Comparison of ENCODE assay signal across 2 cellular contexts in the genomic region with DNA sequence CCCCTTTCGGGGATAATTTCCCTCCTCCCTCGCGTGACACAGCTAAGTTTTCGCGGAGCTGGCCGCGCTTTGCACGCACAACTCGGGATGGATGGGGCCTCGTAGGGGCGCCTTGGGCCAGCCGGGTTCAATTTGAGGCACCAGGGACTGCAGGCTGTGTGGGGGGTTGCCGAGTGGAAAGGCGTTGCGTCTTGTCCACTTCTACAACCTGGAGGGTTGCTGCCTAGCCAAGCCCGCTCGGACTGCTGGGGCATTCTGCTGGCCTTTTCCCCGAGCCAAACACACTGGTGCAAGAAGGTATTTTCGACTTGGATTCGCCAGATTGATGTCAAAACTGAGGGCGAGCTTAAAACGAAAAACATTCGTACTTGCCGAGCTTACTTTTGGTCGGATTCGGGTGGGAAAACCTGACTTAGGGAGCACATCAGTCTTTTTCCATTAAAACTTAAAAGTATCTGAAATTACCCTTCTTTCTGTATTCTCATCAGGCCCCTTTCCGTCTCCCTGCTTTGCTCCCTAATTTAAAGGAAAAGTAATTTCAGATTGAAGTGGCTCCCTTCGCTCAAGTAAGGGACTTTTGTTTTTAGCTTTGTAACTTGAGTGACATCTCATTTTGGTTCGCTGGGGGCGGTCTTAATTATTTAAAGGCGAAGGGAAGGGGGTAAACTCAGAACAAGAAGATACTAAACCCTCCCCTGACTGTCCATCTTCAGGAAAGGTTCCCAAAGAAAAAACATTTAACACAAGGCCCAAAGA.
TF ChIP-seq lines count a peak whose summit lies in the region.

No MANE protein-coding gene starts in this region.

TF ChIP-seq in GM12878, 131 proteins besides CTCF, POLR2A, EP300 and RAD21:
- TF ChIP-seq PKNOX1 (IDR thresholded peaks at IDR 0.05): 0 out of 2 replicates have a peak, but pooled peaks have one; percentile 10
- TF ChIP-seq SUZ12 (IDR thresholded peaks at IDR 0.05; ENCODE audit: unreplicated experiment): peak; percentile 57
- TF ChIP-seq, protein P1, sequence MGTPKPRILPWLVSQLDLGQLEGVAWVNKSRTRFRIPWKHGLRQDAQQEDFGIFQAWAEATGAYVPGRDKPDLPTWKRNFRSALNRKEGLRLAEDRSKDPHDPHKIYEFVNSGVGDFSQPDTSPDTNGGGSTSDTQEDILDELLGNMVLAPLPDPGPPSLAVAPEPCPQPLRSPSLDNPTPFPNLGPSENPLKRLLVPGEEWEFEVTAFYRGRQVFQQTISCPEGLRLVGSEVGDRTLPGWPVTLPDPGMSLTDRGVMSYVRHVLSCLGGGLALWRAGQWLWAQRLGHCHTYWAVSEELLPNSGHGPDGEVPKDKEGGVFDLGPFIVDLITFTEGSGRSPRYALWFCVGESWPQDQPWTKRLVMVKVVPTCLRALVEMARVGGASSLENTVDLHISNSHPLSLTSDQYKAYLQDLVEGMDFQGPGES (IDR thresholded peaks at IDR 0.05): no peak

TF ChIP-seq in HepG2, 621 proteins besides CTCF, POLR2A, EP300 and RAD21 (continues in another document):
- no peak; the same call in 1 of the 2 replicates for TF ChIP-seq HDAC2 (CRISPR knock-in tag; IDR thresholded peaks at IDR 0.05)
- peak; percentile 23; the same call in 1 of the 2 replicates for TF ChIP-seq ZGPAT (CRISPR knock-in tag; IDR thresholded peaks at IDR 0.05)
- TF ChIP-seq ZNF577 (CRISPR knock-in tag; IDR thresholded peaks at IDR 0.05; ENCODE audit: borderline replicate concordance, low read depth): no peak
- peak; percentile 42 for TF ChIP-seq GABPB1 (CRISPR knock-in tag; IDR thresholded peaks at IDR 0.05)
- no peak for TF ChIP-seq ZNF543 (CRISPR knock-in tag; IDR thresholded peaks at IDR 0.05)
- TF ChIP-seq ZNF230 (CRISPR knock-in tag; IDR thresholded peaks at IDR 0.05): no peak
- TF ChIP-seq, protein P2, sequence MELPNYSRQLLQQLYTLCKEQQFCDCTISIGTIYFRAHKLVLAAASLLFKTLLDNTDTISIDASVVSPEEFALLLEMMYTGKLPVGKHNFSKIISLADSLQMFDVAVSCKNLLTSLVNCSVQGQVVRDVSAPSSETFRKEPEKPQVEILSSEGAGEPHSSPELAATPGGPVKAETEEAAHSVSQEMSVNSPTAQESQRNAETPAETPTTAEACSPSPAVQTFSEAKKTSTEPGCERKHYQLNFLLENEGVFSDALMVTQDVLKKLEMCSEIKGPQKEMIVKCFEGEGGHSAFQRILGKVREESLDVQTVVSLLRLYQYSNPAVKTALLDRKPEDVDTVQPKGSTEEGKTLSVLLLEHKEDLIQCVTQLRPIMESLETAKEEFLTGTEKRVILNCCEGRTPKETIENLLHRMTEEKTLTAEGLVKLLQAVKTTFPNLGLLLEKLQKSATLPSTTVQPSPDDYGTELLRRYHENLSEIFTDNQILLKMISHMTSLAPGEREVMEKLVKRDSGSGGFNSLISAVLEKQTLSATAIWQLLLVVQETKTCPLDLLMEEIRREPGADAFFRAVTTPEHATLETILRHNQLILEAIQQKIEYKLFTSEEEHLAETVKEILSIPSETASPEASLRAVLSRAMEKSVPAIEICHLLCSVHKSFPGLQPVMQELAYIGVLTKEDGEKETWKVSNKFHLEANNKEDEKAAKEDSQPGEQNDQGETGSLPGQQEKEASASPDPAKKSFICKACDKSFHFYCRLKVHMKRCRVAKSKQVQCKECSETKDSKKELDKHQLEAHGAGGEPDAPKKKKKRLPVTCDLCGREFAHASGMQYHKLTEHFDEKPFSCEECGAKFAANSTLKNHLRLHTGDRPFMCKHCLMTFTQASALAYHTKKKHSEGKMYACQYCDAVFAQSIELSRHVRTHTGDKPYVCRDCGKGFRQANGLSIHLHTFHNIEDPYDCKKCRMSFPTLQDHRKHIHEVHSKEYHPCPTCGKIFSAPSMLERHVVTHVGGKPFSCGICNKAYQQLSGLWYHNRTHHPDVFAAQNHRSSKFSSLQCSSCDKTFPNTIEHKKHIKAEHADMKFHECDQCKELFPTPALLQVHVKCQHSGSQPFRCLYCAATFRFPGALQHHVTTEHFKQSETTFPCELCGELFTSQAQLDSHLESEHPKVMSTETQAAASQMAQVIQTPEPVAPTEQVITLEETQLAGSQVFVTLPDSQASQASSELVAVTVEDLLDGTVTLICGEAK (IDR thresholded peaks at IDR 0.05): no peak
- TF ChIP-seq, protein P2 (CRISPR knock-in tag; IDR thresholded peaks at IDR 0.05): peak; percentile 62; the same call in 1 of the 2 replicates
- peak; percentile 55; the same call in 1 of the 2 replicates for TF ChIP-seq DZIP1 (CRISPR knock-in tag; IDR thresholded peaks at IDR 0.05)
- TF ChIP-seq AHR (CRISPR knock-in tag; IDR thresholded peaks at IDR 0.05): no peak
- no peak for TF ChIP-seq ZNF441 (CRISPR knock-in tag; IDR thresholded peaks at IDR 0.05; ENCODE audit: borderline replicate concordance)
- 0 out of 2 replicates have a peak, but pooled peaks have one; percentile 22 for TF ChIP-seq ERF (CRISPR knock-in tag; IDR thresholded peaks at IDR 0.05)
- no peak for TF ChIP-seq NFRKB (IDR thresholded peaks at IDR 0.05)
- TF ChIP-seq ZKSCAN5 (CRISPR knock-in tag; IDR thresholded peaks at IDR 0.05): no peak
- 0 out of 2 replicates have a peak, but pooled peaks have one; percentile 82 for TF ChIP-seq FIP1L1 (IDR thresholded peaks at IDR 0.05; ENCODE audit: borderline replicate concordance, insufficient read depth, low read depth, low read length)
- TF ChIP-seq CBX5 (CRISPR knock-in tag; IDR thresholded peaks at IDR 0.05; ENCODE audit: borderline replicate concordance): no peak
- no peak for TF ChIP-seq ZNF562 (CRISPR knock-in tag; IDR thresholded peaks at IDR 0.05; ENCODE audit: borderline replicate concordance)
- TF ChIP-seq ATF7 (IDR thresholded peaks at IDR 0.05): no peak
- TF ChIP-seq ATF7 (CRISPR knock-in tag; IDR thresholded peaks at IDR 0.05): no peak
- peak; percentile 98 for TF ChIP-seq AGO2 (optimal IDR thresholded peaks at IDR 0.05; ENCODE audit: low read depth, low read length)
- no peak for TF ChIP-seq HOXA5 (CRISPR knock-in tag; IDR thresholded peaks at IDR 0.05)
- TF ChIP-seq ZNF773 (CRISPR knock-in tag; IDR thresholded peaks at IDR 0.05; ENCODE audit: borderline replicate concordance): no peak
- 0 out of 2 replicates have a peak, but pooled peaks have one; percentile 45 for TF ChIP-seq ZNF335 (CRISPR knock-in tag; IDR thresholded peaks at IDR 0.05)
- TF ChIP-seq ZFP90 (CRISPR knock-in tag; IDR thresholded peaks at IDR 0.05; ENCODE audit: borderline replicate concordance): no peak
- TF ChIP-seq, protein P3, sequence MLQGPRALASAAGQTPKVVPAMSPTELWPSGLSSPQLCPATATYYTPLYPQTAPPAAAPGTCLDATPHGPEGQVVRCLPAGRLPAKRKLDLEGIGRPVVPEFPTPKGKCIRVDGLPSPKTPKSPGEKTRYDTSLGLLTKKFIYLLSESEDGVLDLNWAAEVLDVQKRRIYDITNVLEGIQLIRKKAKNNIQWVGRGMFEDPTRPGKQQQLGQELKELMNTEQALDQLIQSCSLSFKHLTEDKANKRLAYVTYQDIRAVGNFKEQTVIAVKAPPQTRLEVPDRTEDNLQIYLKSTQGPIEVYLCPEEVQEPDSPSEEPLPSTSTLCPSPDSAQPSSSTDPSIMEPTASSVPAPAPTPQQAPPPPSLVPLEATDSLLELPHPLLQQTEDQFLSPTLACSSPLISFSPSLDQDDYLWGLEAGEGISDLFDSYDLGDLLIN (CRISPR knock-in tag; IDR thresholded peaks at IDR 0.05; ENCODE audit: borderline replicate concordance): no peak
- no peak for TF ChIP-seq KDM5B (CRISPR knock-in tag; IDR thresholded peaks at IDR 0.05; ENCODE audit: borderline replicate concordance)
- TF ChIP-seq KMT2B (CRISPR knock-in tag; IDR thresholded peaks at IDR 0.05): 0 out of 2 replicates have a peak, but pooled peaks have one; percentile 26
- no peak for TF ChIP-seq ZFP62 (CRISPR knock-in tag; IDR thresholded peaks at IDR 0.05)
- no peak for TF ChIP-seq ZNF841 (CRISPR knock-in tag; IDR thresholded peaks at IDR 0.05; ENCODE audit: borderline replicate concordance)
- TF ChIP-seq SRSF9 (IDR thresholded peaks at IDR 0.05; ENCODE audit: borderline replicate concordance, insufficient read depth, low read depth, low read length, poor library complexity, severe bottlenecking): no peak
- TF ChIP-seq MYPOP (CRISPR knock-in tag; IDR thresholded peaks at IDR 0.05): 0 out of 2 replicates have a peak, but pooled peaks have one; percentile 24
- TF ChIP-seq LCORL (IDR thresholded peaks at IDR 0.05): no peak
- TF ChIP-seq LCORL (CRISPR knock-in tag; IDR thresholded peaks at IDR 0.05): peak; percentile 45; the same call in 1 of the 2 replicates
- no peak for TF ChIP-seq ZNF839 (CRISPR knock-in tag; IDR thresholded peaks at IDR 0.05; ENCODE audit: borderline replicate concordance)
- TF ChIP-seq, protein P4, sequence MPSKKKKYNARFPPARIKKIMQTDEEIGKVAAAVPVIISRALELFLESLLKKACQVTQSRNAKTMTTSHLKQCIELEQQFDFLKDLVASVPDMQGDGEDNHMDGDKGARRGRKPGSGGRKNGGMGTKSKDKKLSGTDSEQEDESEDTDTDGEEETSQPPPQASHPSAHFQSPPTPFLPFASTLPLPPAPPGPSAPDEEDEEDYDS (CRISPR knock-in tag; IDR thresholded peaks at IDR 0.05): peak; percentile 54; the same call in 1 of the 2 replicates
- TF ChIP-seq ZNF274 (CRISPR knock-in tag; IDR thresholded peaks at IDR 0.05): no peak
- no peak for TF ChIP-seq RFX1 (IDR thresholded peaks at IDR 0.05)
- peak; percentile 39; the same call in 1 of the 2 replicates for TF ChIP-seq ZNF598 (CRISPR knock-in tag; IDR thresholded peaks at IDR 0.05; ENCODE audit: borderline replicate concordance)
- TF ChIP-seq FOSL1 (CRISPR knock-in tag; IDR thresholded peaks at IDR 0.05; ENCODE audit: borderline replicate concordance): no peak
- TF ChIP-seq SIX1 (CRISPR knock-in tag; IDR thresholded peaks at IDR 0.05; ENCODE audit: borderline replicate concordance): no peak
- TF ChIP-seq CBFB (CRISPR knock-in tag; IDR thresholded peaks at IDR 0.05): no peak
- TF ChIP-seq ATAD3A (CRISPR knock-in tag; IDR thresholded peaks at IDR 0.05): no peak
- TF ChIP-seq ATF1 (CRISPR knock-in tag; IDR thresholded peaks at IDR 0.05): no peak
- no peak for TF ChIP-seq MAFF (IDR thresholded peaks at IDR 0.05; ENCODE audit: low read depth, low read length)
- no peak for TF ChIP-seq PITX1 (CRISPR knock-in tag; IDR thresholded peaks at IDR 0.05)
